Comparison of ENCODE assay signal across 1 cellular context in the genomic region with DNA sequence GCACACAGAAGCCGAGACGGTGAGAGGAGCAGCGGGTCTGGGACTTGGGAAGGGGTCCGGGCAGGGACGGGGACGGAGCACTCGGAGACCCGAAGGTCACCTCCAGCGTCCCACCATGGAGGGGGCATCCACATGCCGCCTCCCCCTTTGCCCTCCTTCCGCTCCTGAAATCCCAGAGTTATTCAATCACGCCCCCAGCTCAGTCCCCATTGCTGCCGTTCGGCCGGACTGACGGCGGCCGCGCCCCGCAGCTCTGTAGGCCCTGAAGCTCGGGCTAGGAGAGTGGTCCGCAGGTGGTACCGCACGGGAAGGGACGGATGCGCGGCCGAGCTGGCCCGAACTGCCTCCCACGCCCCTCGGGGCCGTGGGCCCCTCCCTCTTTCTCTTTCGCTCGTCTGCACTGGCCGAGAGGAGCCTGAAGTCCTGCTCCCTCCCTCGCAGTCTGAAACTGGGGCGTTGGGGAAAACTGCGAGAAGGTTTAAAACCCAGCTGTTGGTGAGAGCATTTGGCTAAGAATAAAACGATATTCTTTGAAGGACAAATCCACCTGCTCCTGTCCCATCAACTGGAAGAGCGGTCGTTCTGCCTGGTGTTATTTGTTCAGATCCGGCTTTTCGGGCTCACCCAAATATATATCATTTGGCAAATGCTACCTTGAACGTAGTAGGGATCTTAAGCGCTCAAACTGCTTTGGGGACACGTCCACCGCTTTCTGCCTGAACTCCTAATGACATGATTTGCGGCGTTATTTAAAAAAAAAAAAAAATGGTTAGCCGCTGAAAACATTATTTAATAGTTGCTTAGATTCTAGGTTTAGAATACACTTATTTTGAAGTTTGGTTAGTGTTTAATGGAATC.
TF ChIP-seq lines count a peak whose summit lies in the region.

No MANE protein-coding gene starts in this region.

TF ChIP-seq in IMR-90, 13 proteins besides CTCF, POLR2A, EP300 and RAD21:
- TF ChIP-seq RCOR1 (IDR thresholded peaks at IDR 0.05; ENCODE audit: insufficient replicate concordance, low read length) (peak; percentile 29), FOS (IDR thresholded peaks at IDR 0.05; ENCODE audit: low read depth, low read length) (no peak), MAFK (IDR thresholded peaks at IDR 0.05; ENCODE audit: low read depth, low read length) (no peak), CHD1 (IDR thresholded peaks at IDR 0.05; ENCODE audit: low read depth, low read length) (peak; percentile 76; the same call in 1 of the 2 replicates), MXI1 (IDR thresholded peaks at IDR 0.05; ENCODE audit: borderline replicate concordance, low read depth, low read length) (peak; percentile 85; the same call in 1 of the 2 replicates), BHLHE40 (IDR thresholded peaks at IDR 0.05; ENCODE audit: low read depth, low read length) (peak; percentile 39; the same call in 1 of the 2 replicates), MAZ (IDR thresholded peaks at IDR 0.05; ENCODE audit: borderline replicate concordance, low read depth, low read length) (peak; percentile 71; the same call in 1 of the 2 replicates), CEBPB (IDR thresholded peaks at IDR 0.05; ENCODE audit: low read depth, low read length) (no peak)
